Comparison of ENCODE assay signal across 20 cellular contexts in the genomic region with DNA sequence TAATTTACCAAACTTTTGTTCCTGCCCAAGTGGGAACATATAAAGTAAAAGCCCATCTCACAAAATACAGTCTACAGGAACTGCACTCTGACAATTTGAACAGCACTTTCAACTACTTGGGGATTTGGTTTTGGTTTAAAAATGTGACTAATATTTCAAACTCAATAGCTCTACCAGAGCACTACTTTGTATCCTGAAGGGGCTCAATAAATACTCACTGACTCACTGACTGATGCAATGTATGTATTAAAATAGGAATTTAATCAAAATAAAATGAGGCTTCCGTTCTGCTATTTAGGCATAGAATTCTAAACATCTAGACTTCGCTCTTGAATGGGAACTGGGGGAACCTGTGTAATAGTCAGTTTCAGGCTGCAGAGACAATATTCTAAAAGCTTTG. TPM values are rescaled to one million over a fixed set of nuclear protein-coding genes. Genes with fewer than 3 reads are reported as not detected.
DNase-seq lines count a peak whose midpoint lies in the region; ATAC-seq and TF ChIP-seq lines count a peak whose summit lies in the region.
"Had no signal": no experiment of that assay in that cellular context is flagged by ENCODE, and none has a peak within 500 bp of the region (broad histone marks: within the 10 kb centered on the region; RNA-seq: fewer than 3 reads in every experiment).

No MANE protein-coding gene starts in this region.

- H3K18ac ChIP-seq in IMR-90 (ENCODE audit: low read depth, low read length), result no peak overlapping the region

- no peak overlapping the region for H3K56ac ChIP-seq in IMR-90 (ENCODE audit: extremely low read depth, insufficient read depth, low read length)

- H3K27me3 Mint-ChIP-seq in activated T-cell treated with anti-CD3 and anti-CD28 coated beads, Interleukin-2, amount 50 U/mL, for 72 hours (ENCODE audit: low read depth), result no peaks in the 10 kb centered on the region
- H3K27me3 Mint-ChIP-seq in activated T-cell treated with anti-CD3 and anti-CD28 coated beads, Interleukin-2, amount 50 U/mL, for 4 hours (ENCODE audit: low read depth), result no peaks in the 10 kb centered on the region
- H3K27me3 Mint-ChIP-seq in central memory CD8-positive, alpha-beta T cell, result no peaks in the 10 kb centered on the region

- H3K79me1 ChIP-seq in IMR-90 (ENCODE audit: low read depth in 1 of 2, low read length in 2 of 2), result peaks cover 27 to 40% of the 10 kb centered on the region in 2 experiments

- no peaks in the 10 kb centered on the region for H3K4me1 Mint-ChIP-seq in activated T-cell treated with anti-CD3 and anti-CD28 coated beads, Interleukin-2, amount 50 U/mL, for 72 hours (ENCODE audit: low read depth)
- peaks cover 19% of the 10 kb centered on the region for H3K4me1 Mint-ChIP-seq in activated T-cell treated with anti-CD3 and anti-CD28 coated beads, Interleukin-2, amount 50 U/mL, for 4 hours (ENCODE audit: low read depth)
- peaks cover 40% of the 10 kb centered on the region for H3K4me1 Mint-ChIP-seq in central memory CD8-positive, alpha-beta T cell

- H2BK15ac ChIP-seq in IMR-90 (ENCODE audit: low read depth, low read length), result no peak overlapping the region

- TF ChIP-seq CTCF in IMR-90 (conservative IDR thresholded peaks at IDR 0.05; ENCODE audit: low read depth, low read length) (no peak), spleen (IDR thresholded peaks at IDR 0.05 in 8 of 11, conservative IDR thresholded peaks at IDR 0.05 in 3 of 11) (no peak)

- H3K27ac ChIP-seq in IMR-90 (ENCODE audit: insufficient read depth, low read length) (no peak overlapping the region), spleen (no peak overlapping the region)
- H3K27ac ChIP-seq: 22Rv1, A549, BLaER1 had no signal

- peak overlapping the region; percentile 13 for H3K27ac Mint-ChIP-seq in activated T-cell treated with anti-CD3 and anti-CD28 coated beads, Interleukin-2, amount 50 U/mL, for 72 hours
- H3K27ac Mint-ChIP-seq in central memory CD8-positive, alpha-beta T cell (ENCODE audit: low read depth), result peak overlapping the region; percentile 35

- peaks cover 8% of the 10 kb centered on the region for H3K4me1 ChIP-seq in IMR-90 (ENCODE audit: control insufficient read depth, insufficient read depth, low read length)
- H3K4me1 ChIP-seq in spleen, result peaks cover 0 to 25% (median 0%) of the 10 kb centered on the region in 6 donors
- H3K4me1 ChIP-seq: A549, BLaER1, HAP-1 had no signal

- H2AK9ac ChIP-seq in IMR-90 (replicated peaks; ENCODE audit: low read depth, low read length, poor library complexity), result no peak overlapping the region

- H2BK120ac ChIP-seq in IMR-90 (ENCODE audit: low read depth, low read length), result no peak overlapping the region

- no peak for TF ChIP-seq POLR2A in IMR-90 (IDR thresholded peaks at IDR 0.05; ENCODE audit: low read depth, low read length)
- no peak for TF ChIP-seq POLR2A in spleen (IDR thresholded peaks at IDR 0.05)

- no peaks in the 10 kb centered on the region for H3K9me3 ChIP-seq in IMR-90 (ENCODE audit: control insufficient read depth, insufficient read depth, low read length)
- H3K9me3 ChIP-seq in spleen, result no peaks in the 10 kb centered on the region
- H3K9me3 ChIP-seq: A549, HAP-1 had no signal

- H3K36me3 ChIP-seq in IMR-90 (ENCODE audit: control insufficient read depth, insufficient read depth, low read length) (peaks cover 19% of the 10 kb centered on the region), spleen (peaks cover 4 to 92% (median 52%) of the 10 kb centered on the region in 6 donors)

- TF ChIP-seq RAD21 in IMR-90 (IDR thresholded peaks at IDR 0.05; ENCODE audit: low read length), result no peak

- CTCF ChIA-PET in IMR-90 (lab: Yijun Ruan, JAX), result no interaction called here

- H3K9me3 Mint-ChIP-seq in activated T-cell treated with anti-CD3 and anti-CD28 coated beads, Interleukin-2, amount 50 U/mL, for 72 hours, result peaks cover 0 to 2% of the 10 kb centered on the region in 2 donors
- peaks cover 6% of the 10 kb centered on the region for H3K9me3 Mint-ChIP-seq in activated T-cell treated with anti-CD3 and anti-CD28 coated beads, Interleukin-2, amount 50 U/mL, for 4 hours
- no peaks in the 10 kb centered on the region for H3K9me3 Mint-ChIP-seq in central memory CD8-positive, alpha-beta T cell

- H3K9ac ChIP-seq in IMR-90 (ENCODE audit: low read depth, low read length), result no peak overlapping the region
- H3K9ac ChIP-seq: BLaER1 had no signal

- WGBS in IMR-90 (ENCODE audit: extremely low coverage in 2 of 2, insufficient read length in 1 of 2), 2 experiments, result no CpG with 5 or more reads among the region's 2 CpGs
- WGBS in spleen, 5 donors, result 92 to 99% (median 96%) methylated on average over 2 of the region's 2 CpGs

- no peak overlapping the region for H4K8ac ChIP-seq in IMR-90 (ENCODE audit: low read depth in 2 of 2, low read length in 2 of 2)

- H3K4me3 ChIP-seq in IMR-90 (ENCODE audit: insufficient read depth, low read depth, low read length) (no peak overlapping the region), spleen (no peak overlapping the region)
- H3K4me3 ChIP-seq: A549, BLaER1, HAP-1 had no signal

- intact Hi-C loops in IMR-90 (cut with micrococcal nuclease) (no loop called here), spleen (cut with DNase I; ENCODE audit: low total_unique reads) (no loop called here)

- dilution Hi-C loops in IMR-90 (cut with HindIII; ENCODE audit: low sequenced_read_pairs, unreplicated experiment), result no loop called here

- no peak for ATAC-seq in activated T-cell treated with anti-CD3 and anti-CD28 coated beads, Interleukin-2, amount 50 U/mL, for 72 hours (replicated peaks in 1 of 2)
- no peak for ATAC-seq in activated T-cell treated with anti-CD3 and anti-CD28 coated beads, Interleukin-2, amount 50 U/mL, for 4 hours
- ATAC-seq in IMR-90 (ENCODE audit: low read depth), result no peak
- ATAC-seq in central memory CD8-positive, alpha-beta T cell (replicated peaks; ENCODE audit: extremely low read depth, poor library complexity, severe bottlenecking), result no peak
- ATAC-seq: A549; CD8-positive, alpha-beta T cell; HepG2 had no signal

- in situ Hi-C loops in IMR-90 (cut with MboI; ENCODE audit: low sequenced_read_pairs), result no loop called here

- no peak overlapping the region for H3K14ac ChIP-seq in IMR-90 (replicated peaks; ENCODE audit: low read depth, low read length)

- peaks cover 9% of the 10 kb centered on the region for H4K20me1 ChIP-seq in IMR-90 (ENCODE audit: insufficient read depth, low read length)

- no peak overlapping the region for H2BK5ac ChIP-seq in IMR-90 (ENCODE audit: low read depth, low read length, poor library complexity, severe bottlenecking)

- H3K27me3 ChIP-seq in IMR-90 (ENCODE audit: control insufficient read depth, insufficient read depth, low read length) (no peaks in the 10 kb centered on the region), spleen (replicated peaks in 1 of 7) (no peaks in the 10 kb centered on the region)
- H3K27me3 ChIP-seq: BLaER1 had no signal

- peaks cover 10 to 20% of the 10 kb centered on the region in 2 donors for H3K36me3 Mint-ChIP-seq in activated T-cell treated with anti-CD3 and anti-CD28 coated beads, Interleukin-2, amount 50 U/mL, for 72 hours (ENCODE audit: insufficient read depth in 2 of 2)
- peaks cover 45% of the 10 kb centered on the region for H3K36me3 Mint-ChIP-seq in activated T-cell treated with anti-CD3 and anti-CD28 coated beads, Interleukin-2, amount 50 U/mL, for 4 hours (ENCODE audit: insufficient read depth)
- peaks cover 42% of the 10 kb centered on the region for H3K36me3 Mint-ChIP-seq in central memory CD8-positive, alpha-beta T cell (ENCODE audit: insufficient read depth)

- DNase-seq in activated T-cell treated with anti-CD3 and anti-CD28 coated beads, Interleukin-2, amount 50 U/mL, for 72 hours, result no peak
- no peak for DNase-seq in activated T-cell treated with anti-CD3 and anti-CD28 coated beads, Interleukin-2, amount 50 U/mL, for 4 hours
- DNase-seq in IMR-90, result peak; percentile 44
- DNase-seq in central memory CD8-positive, alpha-beta T cell (ENCODE audit: low spot score in 2 of 2), result no peak
- DNase-seq in iris pigment epithelial cell (ENCODE audit: low read depth), result peak; percentile 36
- no peak for DNase-seq in spleen
- DNase-seq in stimulated activated naive CD4-positive, alpha-beta T cell treated with Interleukin-2 at 50 U/mL for 16 hours (lab: John Stamatoyannopoulos, UW), result no peak
- no peak for DNase-seq in Ammon's horn (ENCODE audit: low spot score)
- DNase-seq: AML-193; CD8-positive, alpha-beta T cell; COR-L47; DMS 273 treated with DMSO at 0.1 percent for 48 hours; GDM1 had no signal

- no peak overlapping the region for H2BK20ac ChIP-seq in IMR-90 (ENCODE audit: low read depth, low read length)

- H4K5ac ChIP-seq in IMR-90 (ENCODE audit: low read depth, low read length), result no peak overlapping the region

- H3K4ac ChIP-seq in IMR-90 (ENCODE audit: low read depth, low read length), result no peak overlapping the region

- peaks cover 5% of the 10 kb centered on the region; the same call in 1 of the 2 replicates for H3K9me1 ChIP-seq in IMR-90 (ENCODE audit: insufficient read depth, low read length)

- no peak overlapping the region for H3K4me3 Mint-ChIP-seq in activated T-cell treated with anti-CD3 and anti-CD28 coated beads, Interleukin-2, amount 50 U/mL, for 72 hours
- no peak overlapping the region for H3K4me3 Mint-ChIP-seq in activated T-cell treated with anti-CD3 and anti-CD28 coated beads, Interleukin-2, amount 50 U/mL, for 4 hours
- H3K4me3 Mint-ChIP-seq in central memory CD8-positive, alpha-beta T cell, result no peak overlapping the region
- H3K4me3 Mint-ChIP-seq: CD14-positive monocyte; CD8-positive, alpha-beta T cell had no signal

- H2AK5ac ChIP-seq in IMR-90 (ENCODE audit: low read depth, low read length), result no peak overlapping the region

- H4K91ac ChIP-seq in IMR-90 (ENCODE audit: insufficient read depth, low read depth, low read length), result no peak overlapping the region

- no peak overlapping the region for H2AFZ ChIP-seq in IMR-90 (replicated peaks; ENCODE audit: low read length, poor library complexity)

- POLR2A ChIA-PET in IMR-90 (lab: Charles Lee; ENCODE audit: unreplicated experiment), result interaction anchor here (0.6 kb wide), 1 partner anchor 15 kb away, joined by 3 read pairs; no protein-coding TSS in a partner anchor

- no peak overlapping the region for H3K4me2 ChIP-seq in IMR-90 (ENCODE audit: low read depth, low read length)
- H3K4me2 ChIP-seq: A549, BLaER1 had no signal

- BruUV-seq in IMR-90 (replicated peaks; lab: Mats Ljungman, UMichigan), result no TSS peak

- no peak overlapping the region for H3K23ac ChIP-seq in IMR-90 (ENCODE audit: low read depth, low read length)

RNA-seq across cellular contexts. Expression of a gene that starts 21.9 kb away (rescaled TPM):
- total RNA-seq in activated T-cell treated with anti-CD3 and anti-CD28 coated beads, Interleukin-2, amount 50 U/mL, for 72 hours, result 10 to 100 TPM; 48.6 to 50.3 TPM
- 10 to 100 TPM; 46.8 to 48.6 (median 48.4) TPM for total RNA-seq in activated T-cell treated with anti-CD3 and anti-CD28 coated beads, Interleukin-2, amount 50 U/mL, for 4 hours
- total RNA-seq in IMR-90 (2012; rRNA removed), result 39.2 and 43.0 TPM in 2 replicates
- polyA plus RNA-seq in IMR-90 (2012; rRNA removed), result 25.5 and 28.6 TPM in 2 replicates
- 7.8 and 10.3 TPM in 2 replicates for polyA plus RNA-seq in IMR-90 (2012; cell fraction: cytosol; rRNA removed)
- polyA plus RNA-seq in IMR-90 (2012; cell fraction: nucleus; rRNA removed; ENCODE audit: low replicate concordance), result 5.0 and 31.4 TPM in 2 replicates
- total RNA-seq in spleen, result 100 to 1,000 TPM in 5 of 7 donors, 10 to 100 TPM in 2; 82.1 to 126 (median 107) TPM
- 10 to 100 TPM; 15.1 to 24.4 (median 18.3) TPM for polyA plus RNA-seq in spleen

RNA-seq across cellular contexts. Expression of a gene that starts 25.4 kb away (rescaled TPM):
- under 1 TPM in 1 of 2 donors, not detected in 1; 0.65 TPM for total RNA-seq in activated T-cell treated with anti-CD3 and anti-CD28 coated beads, Interleukin-2, amount 50 U/mL, for 72 hours
- not detected for total RNA-seq in activated T-cell treated with anti-CD3 and anti-CD28 coated beads, Interleukin-2, amount 50 U/mL, for 4 hours
- not detected in 2 replicates for total RNA-seq in IMR-90 (2012; rRNA removed)
- polyA plus RNA-seq in IMR-90 (2012; rRNA removed), result not detected in 2 replicates
- polyA plus RNA-seq in IMR-90 (2012; cell fraction: cytosol; rRNA removed), result not detected in 2 replicates
- 0.23 TPM in 1 of 2 replicates, not detected in the other for polyA plus RNA-seq in IMR-90 (2012; cell fraction: nucleus; rRNA removed; ENCODE audit: low replicate concordance)
- not detected for total RNA-seq in spleen
- polyA plus RNA-seq in spleen, result under 1 TPM in 2 of 3 donors, not detected in 1; 0.09 to 0.11 TPM
- total RNA-seq: CD8-positive, alpha-beta T cell; H4; HepG2 had no signal
- polyA plus RNA-seq: A549, CD14-positive monocyte had no signal

RNA-seq across cellular contexts. Expression of a gene that starts 28.9 kb away (rescaled TPM):
- total RNA-seq in activated T-cell treated with anti-CD3 and anti-CD28 coated beads, Interleukin-2, amount 50 U/mL, for 72 hours, result 10 to 100 TPM; 45.7 to 47.5 TPM
- 10 to 100 TPM; 35.7 to 42.5 (median 39.3) TPM for total RNA-seq in activated T-cell treated with anti-CD3 and anti-CD28 coated beads, Interleukin-2, amount 50 U/mL, for 4 hours
- total RNA-seq in IMR-90 (2012; rRNA removed) (52.2 and 80.3 TPM in 2 replicates), spleen (10 to 100 TPM; 23.7 to 39.5 (median 25.1) TPM)
- polyA plus RNA-seq in IMR-90 (2012; rRNA removed) (45.4 and 55.5 TPM in 2 replicates), spleen (10 to 100 TPM; 23.7 to 31.7 (median 29.6) TPM)
- 19.9 and 67.2 TPM in 2 replicates for polyA plus RNA-seq in IMR-90 (2012; cell fraction: cytosol; rRNA removed)
- 8.4 and 36.0 TPM in 2 replicates for polyA plus RNA-seq in IMR-90 (2012; cell fraction: nucleus; rRNA removed; ENCODE audit: low replicate concordance)

Comparison
In these comparisons a context has a peak if more than half of its experiments do, and no peak if none do; other contexts are left out.
1. DNase-seq: peak in IMR-90 (single experiment) and iris pigment epithelial cell (single experiment); none in activated T-cell treated with anti-CD3 and anti-CD28 coated beads, Interleukin-2, amount 50 U/mL, for 72 hours (0 of 2), activated T-cell treated with anti-CD3 and anti-CD28 coated beads, Interleukin-2, amount 50 U/mL, for 4 hours (single experiment), central memory CD8-positive, alpha-beta T cell (0 of 2), spleen (single experiment), stimulated activated naive CD4-positive, alpha-beta T cell treated with Interleukin-2 at 50 U/mL for 16 hours (single experiment) and Ammon's horn (single experiment).